In genomic region chr6:111105578-111105977, GRCh38 we compare ENCODE assay signal across 8 cellular contexts. TPM values are rescaled to one million over a fixed set of nuclear protein-coding genes. Genes with fewer than 3 reads are reported as not detected.
A peak's percentile ranks its signal among the peaks of the same experiment; 100 is the strongest.
DNase-seq lines count a peak whose midpoint lies in the region; ATAC-seq lines count a peak whose summit lies in the region.

No MANE protein-coding gene starts in this region.

- no peaks in the 10 kb centered on the region for H3K36me3 ChIP-seq in SJCRH30

- no peaks in the 10 kb centered on the region for H3K9me3 ChIP-seq in SJCRH30 (replicated peaks)

- no peaks in the 10 kb centered on the region for H3K27me3 ChIP-seq in SJCRH30

- ATAC-seq in HG03460 (IDR thresholded peaks at IDR 0.05; ENCODE audit: unreplicated experiment): no peak

- H3K4me1 ChIP-seq in SJCRH30: no peaks in the 10 kb centered on the region

- DNase-seq in DMS153 (lab: John Stamatoyannopoulos, UW) (peak; percentile 86), NCI-H1105 (lab: John Stamatoyannopoulos, UW) (peak; percentile 64), astrocyte of the hippocampus (ENCODE audit: low read depth, low spot score) (peak; percentile 63), mucosa of gallbladder (ENCODE audit: low spot score) (peak; percentile 62), SJCRH30 (no peak), SKM-1 (lab: John Stamatoyannopoulos, UW; ENCODE audit: unreplicated experiment) (no peak), amniotic stem cell (lab: John Stamatoyannopoulos, UW) (no peak)

- no peak overlapping the region for H3K4me3 ChIP-seq in SJCRH30

- H3K27ac ChIP-seq in SJCRH30: no peak overlapping the region

RNA-seq across cellular contexts. Expression of gene SLC16A10, which starts 18.3 kb away (rescaled TPM):
- 2.2 TPM for total RNA-seq in mucosa of gallbladder
- total RNA-seq in SJCRH30 (2014; rRNA removed; shearing (Covaris generic)): 29.5 and 31.2 TPM in 2 replicates

Comparison
In these comparisons a context has a peak if more than half of its experiments do, and no peak if none do; other contexts are left out.
1. DNase-seq: peak in DMS153 (single experiment), NCI-H1105 (single experiment), astrocyte of the hippocampus (single experiment) and mucosa of gallbladder (single experiment); none in SJCRH30 (0 of 2), SKM-1 (single experiment) and amniotic stem cell (single experiment).